In the genomic region with DNA sequence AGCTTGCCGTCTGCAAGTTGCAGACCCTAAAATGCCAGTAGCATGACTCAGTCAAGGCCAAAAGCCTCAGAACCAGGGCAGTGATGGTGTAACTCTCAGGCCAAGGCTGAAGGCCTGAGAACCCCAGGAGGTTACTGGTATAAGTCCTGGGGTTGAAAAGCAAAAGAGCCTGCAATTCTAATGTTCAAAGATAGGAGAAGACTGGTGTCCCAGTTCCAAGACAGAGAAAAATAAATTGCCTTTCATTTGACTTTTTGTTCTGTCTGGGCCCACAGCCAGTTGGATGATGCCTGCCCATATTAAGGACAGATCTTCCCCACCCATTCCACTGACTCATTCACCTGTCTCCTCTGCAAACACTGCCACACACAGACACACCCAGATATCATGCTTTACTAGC, we compare ENCODE assay signal across 15 cellular contexts.
DNase-seq lines count a peak whose midpoint lies in the region; ATAC-seq and TF ChIP-seq lines count a peak whose summit lies in the region.
"Had no signal": no experiment of that assay in that cellular context is flagged by ENCODE, and none has a peak within 500 bp of the region (broad histone marks: within the 10 kb centered on the region; RNA-seq: fewer than 3 reads in every experiment).

No MANE protein-coding gene starts in this region.

- DNase-seq in DMS53 treated with DMSO at 0.1 percent for 48 hours (lab: John Stamatoyannopoulos, UW; ENCODE audit: unreplicated experiment): peak; percentile 4
- DNase-seq in NB4 (ENCODE audit: low read depth): peak; percentile 4
- DNase-seq in astrocyte of the spinal cord (ENCODE audit: low read depth, low spot score): peak; percentile 59
- DNase-seq in kidney epithelial cell (ENCODE audit: low read depth): peak; percentile 28
- DNase-seq in NCI-H526 treated with DMSO at 0.1 percent for 48 hours (lab: John Stamatoyannopoulos, UW): no peak
- DNase-seq in NK-92 (lab: John Stamatoyannopoulos, UW; ENCODE audit: unreplicated experiment): no peak
- no peak for DNase-seq in left lung
- DNase-seq: activated CD4-positive, alpha-beta T cell treated with anti-CD3 and anti-CD28 coated beads for 4 hours; activated T-cell treated with anti-CD3 and anti-CD28 coated beads, Interleukin-2, amount 50 U/mL, for 72 hours; left cardiac atrium; NCI-H1092 treated with DMSO at 0.1 percent for 48 hours; NCI-H774; stimulated activated CD8-positive, alpha-beta memory T cell treated with anti-CD3 and anti-CD28 coated beads, Interleukin-4, amount 100 ng/mL, for 48 hours had no signal

- TF ChIP-seq POLR2A in NB4 (IDR thresholded peaks at IDR 0.05; ENCODE audit: extremely low read depth, insufficient read length): no peak

- H3K4me3 ChIP-seq in NB4 (ENCODE audit: low read depth, low read length): no peak overlapping the region
- H3K4me3 ChIP-seq in astrocyte of the spinal cord (ENCODE audit: low read depth, low read length): no peak overlapping the region
- no peak overlapping the region for H3K4me3 ChIP-seq in kidney epithelial cell (ENCODE audit: low read depth, low read length)
- no peak overlapping the region for H3K4me3 ChIP-seq in left lung
- H3K4me3 ChIP-seq: cardiac muscle cell had no signal

- H3K27ac ChIP-seq in left lung: no peak overlapping the region
- H3K27ac ChIP-seq: cardiac muscle cell had no signal

- H3K27me3 ChIP-seq in kidney epithelial cell (ENCODE audit: control insufficient read depth, insufficient read depth, low read length) (no peaks in the 10 kb centered on the region), left lung (no peaks in the 10 kb centered on the region)
- H3K27me3 ChIP-seq: cardiac muscle cell had no signal

- in situ Hi-C loops in astrocyte of the spinal cord (cut with HindIII; ENCODE audit: low sequenced_read_pairs): no loop called here

- peaks cover 0 to 6% of the 10 kb centered on the region in 2 donors for H3K9me3 ChIP-seq in left lung

- ATAC-seq in HG02840 (IDR thresholded peaks at IDR 0.05; ENCODE audit: low FRiP score, unreplicated experiment) (no peak), left lung (no peak)
- ATAC-seq: activated T-cell treated with anti-CD3 and anti-CD28 coated beads, Interleukin-2, amount 50 U/mL, for 72 hours had no signal

- no peaks in the 10 kb centered on the region for H3K4me1 ChIP-seq in left lung

- H3K36me3 ChIP-seq in kidney epithelial cell (ENCODE audit: control insufficient read depth, insufficient read depth, low read length): no peaks in the 10 kb centered on the region
- no peaks in the 10 kb centered on the region for H3K36me3 ChIP-seq in left lung
- H3K36me3 ChIP-seq: cardiac muscle cell had no signal

- TF ChIP-seq CTCF in NB4 (IDR thresholded peaks at IDR 0.05; ENCODE audit: low read depth, low read length): no peak
- peak; percentile 18 for TF ChIP-seq CTCF in astrocyte of the spinal cord (IDR thresholded peaks at IDR 0.05; ENCODE audit: low read depth, low read length)
- peak; percentile 16 for TF ChIP-seq CTCF in kidney epithelial cell (IDR thresholded peaks at IDR 0.05; ENCODE audit: insufficient read depth, low read length, poor library complexity, severe bottlenecking)
- no peak for TF ChIP-seq CTCF in left lung (IDR thresholded peaks at IDR 0.05)

- intact Hi-C loops in left lung (cut with DNase I): no loop called here

Comparison
In these comparisons a context has a peak if more than half of its experiments do, and no peak if none do; other contexts are left out.
1. DNase-seq: peak in DMS53 treated with DMSO at 0.1 percent for 48 hours (single experiment), NB4 (single experiment), astrocyte of the spinal cord (single experiment) and kidney epithelial cell (single experiment); none in NCI-H526 treated with DMSO at 0.1 percent for 48 hours (single experiment), NK-92 (single experiment) and left lung (0 of 2).
2. CTCF ChIP-seq: peak in astrocyte of the spinal cord (single experiment) and kidney epithelial cell (single experiment); none in NB4 (single experiment) and left lung (0 of 2).